Comparison of ENCODE assay signal across 38 cellular contexts in the genomic region with DNA sequence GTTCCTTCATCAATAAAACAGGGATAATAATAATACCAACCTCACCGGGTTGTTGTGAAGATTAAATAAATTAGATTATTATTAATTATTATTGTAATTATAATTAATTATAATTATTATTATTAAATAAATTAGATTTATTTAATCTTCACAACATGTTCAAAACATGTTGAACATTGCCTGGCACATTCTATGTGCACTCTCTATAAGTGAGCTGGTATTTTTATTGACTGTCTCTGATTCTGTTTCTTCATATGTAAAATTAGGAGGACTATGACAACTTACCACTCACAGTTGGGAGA. TPM values are rescaled to one million over a fixed set of nuclear protein-coding genes. Genes with fewer than 3 reads are reported as not detected.
"Had no signal": no experiment of that assay in that cellular context is flagged by ENCODE, and none has a peak within 500 bp of the region (broad histone marks: within the 10 kb centered on the region; RNA-seq: fewer than 3 reads in every experiment).

No MANE protein-coding gene starts in this region.

- H3K27me3 ChIP-seq: MG63 had no signal

- H3K36me3 ChIP-seq: MG63 had no signal

- H3K9me3 ChIP-seq: MG63 had no signal

- DNase-seq: Karpas-422, Kasumi-1, MG63, MM.1S, MV-4-11, NCI-H1048, NCI-H1092, NCI-H1092 treated with DMSO at 0.1 percent for 48 hours, NCI-H1105, NCI-H1105 treated with DMSO at 0.1 percent for 48 hours, NCI-H1417, NCI-H1417 treated with DMSO at 0.1 percent for 48 hours, NCI-H1436, NCI-H1436 treated with DMSO at 0.1 percent for 48 hours, NCI-H146, NCI-H1694, NCI-H1694 treated with DMSO at 0.1 percent for 48 hours, NCI-H187, NCI-H187 treated with DMSO at 0.1 percent for 48 hours, NCI-H1930, NCI-H2029, NCI-H2029 treated with DMSO at 0.1 percent for 48 hours, NCI-H2081, NCI-H2081 treated with DMSO at 0.1 percent for 48 hours, NCI-H2107, NCI-H2171, NCI-H2171 treated with DMSO at 0.1 percent for 48 hours, NCI-H2227 treated with DMSO at 0.1 percent for 48 hours, NCI-H226, NCI-H345, NCI-H446, NCI-H446 treated with DMSO at 0.1 percent for 48 hours, NCI-H510A, NCI-H510A treated with DMSO at 0.1 percent for 48 hours had no signal

- H3K4me3 ChIP-seq: MG63 had no signal

RNA-seq across cellular contexts. Expression of a gene that starts 0.8 kb away (rescaled TPM):
- total RNA-seq: LHCN-M2, M059J, MCF 10A, NCI-H460 had no signal
